ENCODE assay signal across 18 cellular contexts in the genomic region with DNA sequence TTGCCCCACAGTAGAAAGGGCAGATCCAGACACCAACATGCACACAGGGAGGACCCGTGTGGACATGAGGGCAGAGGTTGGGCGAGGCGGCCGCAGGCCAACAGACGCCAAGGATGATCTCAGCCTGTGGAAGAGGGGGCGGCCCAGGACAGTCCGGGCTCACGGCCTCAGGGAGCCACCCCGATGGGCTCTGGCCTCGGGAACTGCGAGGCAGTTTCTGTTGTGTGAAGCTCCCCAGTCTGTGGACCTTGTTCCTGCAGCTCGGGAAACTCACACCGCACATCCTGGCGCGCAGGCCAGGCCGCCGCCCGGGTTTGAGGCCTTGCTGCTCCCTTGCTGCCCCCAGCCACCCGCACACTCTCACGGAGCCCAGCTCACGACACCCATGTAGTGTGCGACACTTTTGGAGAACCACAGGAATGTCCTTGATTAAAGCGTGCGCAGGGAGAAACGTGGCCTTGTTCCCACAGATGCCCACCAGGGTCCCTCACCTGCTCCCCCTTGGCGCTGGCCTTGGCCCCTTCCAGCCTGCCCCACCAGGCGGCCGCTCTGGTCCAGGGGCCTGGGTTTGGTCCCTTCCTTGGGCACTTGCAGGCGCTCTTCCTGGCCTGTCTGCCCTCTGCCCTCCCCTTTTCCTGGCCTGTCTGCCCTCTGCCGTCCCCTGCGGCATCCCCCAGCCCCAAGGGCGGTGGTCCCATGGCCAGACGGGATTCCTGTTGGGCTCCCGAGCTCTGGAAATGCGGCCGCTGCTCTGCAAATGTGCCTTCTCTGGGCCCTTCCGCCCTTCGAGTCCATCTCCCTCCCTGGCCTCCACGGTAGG. TPM values are rescaled to one million over a fixed set of nuclear protein-coding genes. Genes with fewer than 3 reads are reported as not detected.
DNase-seq lines count a peak whose midpoint lies in the region; ATAC-seq and TF ChIP-seq lines count a peak whose summit lies in the region.
"Had no signal": no experiment of that assay in that cellular context is flagged by ENCODE, and none has a peak within 500 bp of the region (broad histone marks: within the 10 kb centered on the region; RNA-seq: fewer than 3 reads in every experiment).

No MANE protein-coding gene starts in this region.

- no peak for TF ChIP-seq POLR2A in right lobe of liver (IDR thresholded peaks at IDR 0.05)

- H3K9me3 ChIP-seq in right atrium auricular region (no peaks in the 10 kb centered on the region), endodermal cell (ENCODE audit: control insufficient read depth, low read length) (no peaks in the 10 kb centered on the region), right lobe of liver (no peaks in the 10 kb centered on the region)

- no peak overlapping the region for H3K9ac ChIP-seq in endodermal cell (ENCODE audit: extremely low read depth, low read length, poor library complexity, severe bottlenecking)
- H3K9ac ChIP-seq: GM23248 had no signal

- no peak for TF ChIP-seq CTCF in right atrium auricular region (IDR thresholded peaks at IDR 0.05)
- TF ChIP-seq CTCF in endodermal cell (conservative IDR thresholded peaks at IDR 0.05): peak; percentile 36
- no peak for TF ChIP-seq CTCF in right lobe of liver (IDR thresholded peaks at IDR 0.05)

- peaks cover 9% of the 10 kb centered on the region for H3K4me1 Mint-ChIP-seq in endodermal cell
- H3K4me1 Mint-ChIP-seq in stimulated activated effector memory CD8-positive, alpha-beta T cell treated with anti-CD3 and anti-CD28 coated beads, Interleukin-12 subunit alpha, Interleukin-12 subunit beta, amount 100 ng/mL, for 72 hours: peaks cover 13% of the 10 kb centered on the region
- peaks cover 7% of the 10 kb centered on the region for H3K4me1 Mint-ChIP-seq in activated CD8-positive, alpha-beta T cell treated with anti-CD3 and anti-CD28 coated beads, Interleukin-2, amount 10 ng/mL, durations not matched to agents 7 days and 5 days (ENCODE audit: low read depth)

- H3K4me3 Mint-ChIP-seq in endodermal cell: no peak overlapping the region
- no peak overlapping the region for H3K4me3 Mint-ChIP-seq in stimulated activated effector memory CD8-positive, alpha-beta T cell treated with anti-CD3 and anti-CD28 coated beads, Interleukin-12 subunit alpha, Interleukin-12 subunit beta, amount 100 ng/mL, for 72 hours
- H3K4me3 Mint-ChIP-seq in activated CD8-positive, alpha-beta T cell treated with anti-CD3 and anti-CD28 coated beads, Interleukin-2, amount 10 ng/mL, durations not matched to agents 7 days and 5 days: no peak overlapping the region
- H3K4me3 Mint-ChIP-seq: CD4-positive, alpha-beta memory T cell had no signal

- no peaks in the 10 kb centered on the region for H3K9me3 Mint-ChIP-seq in endodermal cell
- H3K9me3 Mint-ChIP-seq in stimulated activated effector memory CD8-positive, alpha-beta T cell treated with anti-CD3 and anti-CD28 coated beads, Interleukin-12 subunit alpha, Interleukin-12 subunit beta, amount 100 ng/mL, for 72 hours: no peaks in the 10 kb centered on the region
- H3K9me3 Mint-ChIP-seq in activated CD8-positive, alpha-beta T cell treated with anti-CD3 and anti-CD28 coated beads, Interleukin-2, amount 10 ng/mL, durations not matched to agents 7 days and 5 days (ENCODE audit: insufficient read depth): no peaks in the 10 kb centered on the region
- H3K9me3 Mint-ChIP-seq: CD4-positive, alpha-beta memory T cell had no signal

- CTCF ChIA-PET in activated CD8-positive, alpha-beta T cell treated with anti-CD3 and anti-CD28 coated beads, Interleukin-2, amount 10 ng/mL, durations not matched to agents 7 days and 5 days (lab: Charles Lee): interaction anchor here (0.8 kb wide), 1 partner anchor 180 kb away, joined by 3 read pairs; no protein-coding TSS in a partner anchor

- peak; percentile 56 for DNase-seq in Right ventricle myocardium inferior (ENCODE audit: missing footprints)
- no peak for DNase-seq in right atrium auricular region (ENCODE audit: low spot score)
- no peak for DNase-seq in endodermal cell
- DNase-seq in right lobe of liver: peak; percentile 71 to 84 (median 78)
- DNase-seq in stimulated activated effector memory CD8-positive, alpha-beta T cell treated with anti-CD3 and anti-CD28 coated beads, Interleukin-12 subunit alpha, Interleukin-12 subunit beta, amount 100 ng/mL, for 72 hours (ENCODE audit: low spot score in 2 of 2): no peak
- no peak for DNase-seq in activated CD8-positive, alpha-beta memory T cell treated with anti-CD3 and anti-CD28 coated beads, Interleukin-2, amount 50 U/mL, for 48 hours
- no peak for DNase-seq in activated CD8-positive, alpha-beta T cell treated with anti-CD3 and anti-CD28 coated beads, Interleukin-2, amount 10 ng/mL, durations not matched to agents 7 days and 5 days
- DNase-seq in A172 (ENCODE audit: low spot score): no peak
- DNase-seq: ACHN; CD4-positive, alpha-beta memory T cell; DMS153; DND-41; GDM1; GM23248; H7; IMR-90 had no signal

- no peak overlapping the region for H3K27ac ChIP-seq in right atrium auricular region
- no peak overlapping the region for H3K27ac ChIP-seq in endodermal cell (ENCODE audit: low read depth, low read length)
- peak overlapping the region in 2 of 3 donors; percentile 47 to 51 for H3K27ac ChIP-seq in right lobe of liver
- H3K27ac ChIP-seq: 22Rv1, C4-2B, GM23248 had no signal

- POLR2A ChIA-PET in activated CD8-positive, alpha-beta T cell treated with anti-CD3 and anti-CD28 coated beads, Interleukin-2, amount 10 ng/mL, durations not matched to agents 7 days and 5 days (lab: Charles Lee): interaction anchor here (1.6 kb wide), 1 partner anchor 9 kb away, joined by 6 read pairs; a partner anchor contains a TSS

- no peaks in the 10 kb centered on the region for H3K27me3 Mint-ChIP-seq in endodermal cell (ENCODE audit: insufficient read depth)
- no peaks in the 10 kb centered on the region for H3K27me3 Mint-ChIP-seq in activated CD8-positive, alpha-beta T cell treated with anti-CD3 and anti-CD28 coated beads, Interleukin-2, amount 10 ng/mL, durations not matched to agents 7 days and 5 days (ENCODE audit: low read depth)

- H3K4me3 ChIP-seq in right atrium auricular region (no peak overlapping the region), endodermal cell (ENCODE audit: low read length) (no peak overlapping the region), right lobe of liver (no peak overlapping the region)
- H3K4me3 ChIP-seq: GM23248 had no signal

- intact Hi-C loops in Right ventricle myocardium inferior (cut with DNase I) (loop anchor here (5.0 kb wide), 1 partner anchor 83 kb away; no protein-coding TSS in a partner anchor), right lobe of liver (cut with DNase I) (no loop called here)

- H3K36me3 Mint-ChIP-seq in endodermal cell (ENCODE audit: low read depth): no peaks in the 10 kb centered on the region
- no peaks in the 10 kb centered on the region for H3K36me3 Mint-ChIP-seq in stimulated activated effector memory CD8-positive, alpha-beta T cell treated with anti-CD3 and anti-CD28 coated beads, Interleukin-12 subunit alpha, Interleukin-12 subunit beta, amount 100 ng/mL, for 72 hours
- H3K36me3 Mint-ChIP-seq in activated CD8-positive, alpha-beta T cell treated with anti-CD3 and anti-CD28 coated beads, Interleukin-2, amount 10 ng/mL, durations not matched to agents 7 days and 5 days (ENCODE audit: low read depth): no peaks in the 10 kb centered on the region
- H3K36me3 Mint-ChIP-seq: CD4-positive, alpha-beta memory T cell had no signal

- H3K36me3 ChIP-seq in right atrium auricular region (no peaks in the 10 kb centered on the region), endodermal cell (ENCODE audit: control insufficient read depth, insufficient read depth, low read length) (no peaks in the 10 kb centered on the region), right lobe of liver (no peaks in the 10 kb centered on the region)

- H3K4me1 ChIP-seq in right atrium auricular region (peaks cover 0 to 17% of the 10 kb centered on the region in 2 donors), endodermal cell (ENCODE audit: control insufficient read depth, insufficient read depth, low read length) (peaks cover 2% of the 10 kb centered on the region), right lobe of liver (peaks cover 0 to 26% (median 8%) of the 10 kb centered on the region in 4 donors)

- H3K27ac Mint-ChIP-seq in endodermal cell: no peak overlapping the region
- H3K27ac Mint-ChIP-seq in stimulated activated effector memory CD8-positive, alpha-beta T cell treated with anti-CD3 and anti-CD28 coated beads, Interleukin-12 subunit alpha, Interleukin-12 subunit beta, amount 100 ng/mL, for 72 hours: peak overlapping the region; percentile 60
- no peak overlapping the region for H3K27ac Mint-ChIP-seq in activated CD8-positive, alpha-beta T cell treated with anti-CD3 and anti-CD28 coated beads, Interleukin-2, amount 10 ng/mL, durations not matched to agents 7 days and 5 days
- H3K27ac Mint-ChIP-seq: CD4-positive, alpha-beta memory T cell had no signal

- H3K27me3 ChIP-seq in right atrium auricular region: no peaks in the 10 kb centered on the region
- no peaks in the 10 kb centered on the region for H3K27me3 ChIP-seq in endodermal cell (ENCODE audit: control insufficient read depth, insufficient read depth, low read length, poor library complexity, severe bottlenecking)
- H3K27me3 ChIP-seq in right lobe of liver: no peaks in the 10 kb centered on the region

- 92 to 93% methylated on average over 30 to 39 of the region's 39 CpGs for WGBS in endodermal cell (ENCODE audit: insufficient coverage in 1 of 2, insufficient read length in 1 of 2), 2 experiments
- WGBS in right lobe of liver (ENCODE audit: insufficient coverage, low coverage, low lambda C conversion rate, missing lambda C conversion rate): 97% methylated on average over 5 of the region's 39 CpGs

- ATAC-seq in Right ventricle myocardium inferior (no peak), right lobe of liver (peak; percentile 50 to 72 (median 66))
- no peak for ATAC-seq in stimulated activated effector memory CD8-positive, alpha-beta T cell treated with anti-CD3 and anti-CD28 coated beads, Interleukin-12 subunit alpha, Interleukin-12 subunit beta, amount 100 ng/mL, for 72 hours
- no peak for ATAC-seq in activated CD8-positive, alpha-beta T cell treated with anti-CD3 and anti-CD28 coated beads, Interleukin-2, amount 10 ng/mL, durations not matched to agents 7 days and 5 days

RNA-seq across cellular contexts. Expression of a gene that starts 9.3 kb away (rescaled TPM):
- total RNA-seq in Right ventricle myocardium inferior: 44.6 TPM
- total RNA-seq in right atrium auricular region: 10 to 100 TPM; 46.2 to 63.4 TPM
- total RNA-seq in endodermal cell: 10 to 100 TPM; 60.2 to 90.3 TPM
- 30.6 TPM for polyA plus RNA-seq in endodermal cell (2013, experiment 1 of 2)
- 33.5 TPM for polyA plus RNA-seq in endodermal cell (2013, experiment 2 of 2)
- 100 to 1,000 TPM in 1 of 6 experiments, 10 to 100 TPM in 5; 60.9 to 104 (median 86.1) TPM for total RNA-seq in right lobe of liver
- total RNA-seq in activated CD8-positive, alpha-beta T cell treated with anti-CD3 and anti-CD28 coated beads, Interleukin-2, amount 10 ng/mL, durations not matched to agents 7 days and 5 days: 10 to 100 TPM; 78.5 to 83.5 TPM
- total RNA-seq in A172 (2014; rRNA removed; shearing (Covaris generic)): 57.8 and 71.5 TPM in 2 replicates

Comparison
In these comparisons a context has a peak if more than half of its experiments do, and no peak if none do; other contexts are left out.
1. DNase-seq: peak in Right ventricle myocardium inferior (single experiment) and right lobe of liver (3 of 3); none in right atrium auricular region (single experiment), endodermal cell (single experiment), stimulated activated effector memory CD8-positive, alpha-beta T cell treated with anti-CD3 and anti-CD28 coated beads, Interleukin-12 subunit alpha, Interleukin-12 subunit beta, amount 100 ng/mL, for 72 hours (0 of 2), activated CD8-positive, alpha-beta memory T cell treated with anti-CD3 and anti-CD28 coated beads, Interleukin-2, amount 50 U/mL, for 48 hours (single experiment), activated CD8-positive, alpha-beta T cell treated with anti-CD3 and anti-CD28 coated beads, Interleukin-2, amount 10 ng/mL, durations not matched to agents 7 days and 5 days (single experiment) and A172 (single experiment).
2. ATAC-seq: peak in right lobe of liver (4 of 4); none in Right ventricle myocardium inferior (single experiment), stimulated activated effector memory CD8-positive, alpha-beta T cell treated with anti-CD3 and anti-CD28 coated beads, Interleukin-12 subunit alpha, Interleukin-12 subunit beta, amount 100 ng/mL, for 72 hours (single experiment) and activated CD8-positive, alpha-beta T cell treated with anti-CD3 and anti-CD28 coated beads, Interleukin-2, amount 10 ng/mL, durations not matched to agents 7 days and 5 days (single experiment).
3. H3K27ac ChIP-seq: peak in right lobe of liver (2 of 3); none in right atrium auricular region (0 of 2) and endodermal cell (single experiment).